Comparison of ENCODE assay signal across 31 cellular contexts in genomic region chr6:159722655-159723054, GRCh38.
"Had no signal": no experiment of that assay in that cellular context is flagged by ENCODE, and none has a peak within 500 bp of the region (broad histone marks: within the 10 kb centered on the region; RNA-seq: fewer than 3 reads in every experiment).

No MANE protein-coding gene starts in this region.

- H3K27ac ChIP-seq: colonic mucosa, epithelial cell of prostate, foreskin keratinocyte, gastroesophageal sphincter, heart left ventricle, hepatocyte, neural progenitor cell, parathyroid adenoma, stomach, thyroid gland had no signal

- H3K9ac ChIP-seq: neural progenitor cell, parathyroid adenoma had no signal

- H3K27ac Mint-ChIP-seq: dendritic cell treated with granulocyte-macrophage colony-stimulating factor and Interleukin-4, amounts not matched to agents 40 ng/mL and 50 ng/mL, for 4 days; endodermal cell; mesothelial cell of epicardium; nephron; neural progenitor cell had no signal

- H2AFZ ChIP-seq: hepatocyte, neural progenitor cell, parathyroid adenoma had no signal

- H3K36me3 Mint-ChIP-seq: naive B cell had no signal

- H3K4me3 ChIP-seq: colonic mucosa, gastroesophageal sphincter, heart left ventricle, hepatocyte, lung, mucosa of descending colon, neural progenitor cell, smooth muscle cell, stomach, thyroid gland had no signal

- H3K4me3 Mint-ChIP-seq: dendritic cell treated with granulocyte-macrophage colony-stimulating factor and Interleukin-4, amounts not matched to agents 40 ng/mL and 50 ng/mL, for 4 days; endodermal cell; mesothelial cell of epicardium; naive B cell; nephron; neural progenitor cell had no signal

- H3K9me3 Mint-ChIP-seq: dendritic cell treated with granulocyte-macrophage colony-stimulating factor and Interleukin-4, amounts not matched to agents 40 ng/mL and 50 ng/mL, for 4 days; naive B cell; nephron; neural progenitor cell had no signal

- H3K9me3 ChIP-seq: colonic mucosa, gastroesophageal sphincter, heart left ventricle, mucosa of descending colon, stomach, thyroid gland had no signal

- DNase-seq: colonic mucosa; effector CD8-positive, alpha-beta T cell; endodermal cell; foreskin keratinocyte; heart left ventricle; kidney; mesenchymal stem cell; mucosa of descending colon; naive B cell; stimulated activated CD4-positive, alpha-beta T cell treated with anti-CD3 and anti-CD28 coated beads, Interleukin-12 subunit alpha, Interleukin-12 subunit beta, amount 100 ng/mL, for 4 hours; stimulated activated CD4-positive, alpha-beta T cell treated with anti-CD3 and anti-CD28 coated beads, Interleukin-1b, Interleukin-23, amount 100 ng/mL, for 48 hours; stimulated activated CD4-positive, alpha-beta T cell treated with anti-CD3 and anti-CD28 coated beads, Interleukin-4, amount 100 ng/mL, for 1 hour; stimulated activated CD8-positive, alpha-beta memory T cell treated with anti-CD3 and anti-CD28 coated beads, Interleukin-4, amount 100 ng/mL, for 48 hours; stimulated activated naive CD4-positive, alpha-beta T cell treated with Interleukin-2 at 50 U/mL for 16 hours; stomach; thyroid gland; trophoblast cell had no signal

- ATAC-seq: esophagus mucosa, foreskin keratinocyte, gastroesophageal sphincter, heart left ventricle, left lobe of liver, mucosa of descending colon, sciatic nerve had no signal

- FAIRE-seq: kidney had no signal

- H3K4me2 ChIP-seq: hepatocyte, neural progenitor cell, smooth muscle cell had no signal

- H3K27me3 ChIP-seq: colonic mucosa, foreskin keratinocyte, gastroesophageal sphincter, heart left ventricle, hepatocyte, neural progenitor cell, stomach, thyroid gland had no signal

- H3K27me3 Mint-ChIP-seq: dendritic cell treated with granulocyte-macrophage colony-stimulating factor and Interleukin-4, amounts not matched to agents 40 ng/mL and 50 ng/mL, for 4 days; naive B cell; progenitor cell of endocrine pancreas had no signal

- H3K4me1 ChIP-seq: foreskin keratinocyte, parathyroid adenoma had no signal

- H3K36me3 ChIP-seq: colonic mucosa, gastroesophageal sphincter, neural progenitor cell, thyroid gland had no signal
